Comparison of ENCODE assay signal across 1 cellular context in the genomic region with DNA sequence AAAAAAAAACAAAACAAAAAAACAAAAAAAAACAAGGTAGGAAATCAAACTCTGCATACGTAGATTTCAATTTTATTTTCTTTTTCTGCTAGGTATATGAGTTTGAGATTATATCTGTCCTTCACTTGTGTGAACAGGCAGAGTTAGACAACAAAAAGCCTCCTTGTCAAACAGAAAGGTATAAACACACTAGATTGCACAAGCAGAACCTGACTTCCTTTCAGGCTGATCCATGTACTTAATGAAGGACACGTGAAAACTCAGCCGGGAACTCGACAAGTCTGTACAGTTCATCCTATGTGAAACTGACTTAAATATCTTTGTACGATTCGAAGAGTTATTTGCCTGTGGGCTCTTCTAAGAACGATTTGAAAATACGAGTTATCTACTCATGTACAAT.
TF ChIP-seq lines count a peak whose summit lies in the region.

No MANE protein-coding gene starts in this region.

TF ChIP-seq in HepG2, 621 proteins besides CTCF, POLR2A, EP300 and RAD21 (continued from another document and continues in another):
- TF ChIP-seq MXI1 (IDR thresholded peaks at IDR 0.05; ENCODE audit: borderline replicate concordance, low read depth, low read length) (peak; percentile 47; the same call in 1 of the 3 replicates), NONO (IDR thresholded peaks at IDR 0.05) (no peak), NONO (CRISPR knock-in tag; conservative IDR thresholded peaks at IDR 0.05) (peak; percentile 56; the same call in 1 of the 2 replicates), SMAD1 (CRISPR knock-in tag; IDR thresholded peaks at IDR 0.05; ENCODE audit: borderline replicate concordance, low read depth) (no peak), ZNF572 (CRISPR knock-in tag; IDR thresholded peaks at IDR 0.05) (no peak), ZNF24 (IDR thresholded peaks at IDR 0.05) (no peak), ZNF224 (CRISPR knock-in tag; IDR thresholded peaks at IDR 0.05) (no peak), SAP130 (CRISPR knock-in tag; IDR thresholded peaks at IDR 0.05; ENCODE audit: low read depth) (peak; percentile 82), FOXM1 (CRISPR knock-in tag; IDR thresholded peaks at IDR 0.05) (no peak), HOXD1 (CRISPR knock-in tag; IDR thresholded peaks at IDR 0.05) (no peak), ZNF350 (CRISPR knock-in tag; IDR thresholded peaks at IDR 0.05; ENCODE audit: borderline replicate concordance, low read depth) (no peak), FOXJ3 (CRISPR knock-in tag; IDR thresholded peaks at IDR 0.05; ENCODE audit: borderline replicate concordance) (peak; percentile 89; the same call in 1 of the 2 replicates), YEATS4 (CRISPR knock-in tag; IDR thresholded peaks at IDR 0.05; ENCODE audit: borderline replicate concordance) (0 out of 2 replicates have a peak, but pooled peaks have one; percentile 31), THAP11 (CRISPR knock-in tag; IDR thresholded peaks at IDR 0.05) (peak; percentile 72), YEATS2 (CRISPR knock-in tag; IDR thresholded peaks at IDR 0.05; ENCODE audit: borderline replicate concordance) (no peak), IRX3 (CRISPR knock-in tag; IDR thresholded peaks at IDR 0.05; ENCODE audit: borderline replicate concordance, low read depth) (no peak), AKAP8 (CRISPR knock-in tag; IDR thresholded peaks at IDR 0.05) (no peak), NFYB (CRISPR knock-in tag; IDR thresholded peaks at IDR 0.05) (no peak), HMG20A (CRISPR knock-in tag; IDR thresholded peaks at IDR 0.05; ENCODE audit: borderline replicate concordance) (peak; percentile 94), RARA (CRISPR knock-in tag; IDR thresholded peaks at IDR 0.05) (peak; percentile 78), YY1 (IDR thresholded peaks at IDR 0.05; ENCODE audit: insufficient read depth, insufficient replicate concordance, low read depth, low read length) (no peak), ZNF607 (CRISPR knock-in tag; IDR thresholded peaks at IDR 0.05; ENCODE audit: borderline replicate concordance) (no peak), ATAD3A (CRISPR knock-in tag; IDR thresholded peaks at IDR 0.05) (no peak)
- TF ChIP-seq, protein P1, sequence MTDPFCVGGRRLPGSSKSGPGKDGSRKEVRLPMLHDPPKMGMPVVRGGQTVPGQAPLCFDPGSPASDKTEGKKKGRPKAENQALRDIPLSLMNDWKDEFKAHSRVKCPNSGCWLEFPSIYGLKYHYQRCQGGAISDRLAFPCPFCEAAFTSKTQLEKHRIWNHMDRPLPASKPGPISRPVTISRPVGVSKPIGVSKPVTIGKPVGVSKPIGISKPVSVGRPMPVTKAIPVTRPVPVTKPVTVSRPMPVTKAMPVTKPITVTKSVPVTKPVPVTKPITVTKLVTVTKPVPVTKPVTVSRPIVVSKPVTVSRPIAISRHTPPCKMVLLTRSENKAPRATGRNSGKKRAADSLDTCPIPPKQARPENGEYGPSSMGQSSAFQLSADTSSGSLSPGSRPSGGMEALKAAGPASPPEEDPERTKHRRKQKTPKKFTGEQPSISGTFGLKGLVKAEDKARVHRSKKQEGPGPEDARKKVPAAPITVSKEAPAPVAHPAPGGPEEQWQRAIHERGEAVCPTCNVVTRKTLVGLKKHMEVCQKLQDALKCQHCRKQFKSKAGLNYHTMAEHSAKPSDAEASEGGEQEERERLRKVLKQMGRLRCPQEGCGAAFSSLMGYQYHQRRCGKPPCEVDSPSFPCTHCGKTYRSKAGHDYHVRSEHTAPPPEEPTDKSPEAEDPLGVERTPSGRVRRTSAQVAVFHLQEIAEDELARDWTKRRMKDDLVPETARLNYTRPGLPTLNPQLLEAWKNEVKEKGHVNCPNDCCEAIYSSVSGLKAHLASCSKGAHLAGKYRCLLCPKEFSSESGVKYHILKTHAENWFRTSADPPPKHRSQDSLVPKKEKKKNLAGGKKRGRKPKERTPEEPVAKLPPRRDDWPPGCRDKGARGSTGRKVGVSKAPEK (CRISPR knock-in tag; IDR thresholded peaks at IDR 0.05; ENCODE audit: borderline replicate concordance), result peak; percentile 53; the same call in 1 of the 2 replicates
- TF ChIP-seq, protein P2, sequence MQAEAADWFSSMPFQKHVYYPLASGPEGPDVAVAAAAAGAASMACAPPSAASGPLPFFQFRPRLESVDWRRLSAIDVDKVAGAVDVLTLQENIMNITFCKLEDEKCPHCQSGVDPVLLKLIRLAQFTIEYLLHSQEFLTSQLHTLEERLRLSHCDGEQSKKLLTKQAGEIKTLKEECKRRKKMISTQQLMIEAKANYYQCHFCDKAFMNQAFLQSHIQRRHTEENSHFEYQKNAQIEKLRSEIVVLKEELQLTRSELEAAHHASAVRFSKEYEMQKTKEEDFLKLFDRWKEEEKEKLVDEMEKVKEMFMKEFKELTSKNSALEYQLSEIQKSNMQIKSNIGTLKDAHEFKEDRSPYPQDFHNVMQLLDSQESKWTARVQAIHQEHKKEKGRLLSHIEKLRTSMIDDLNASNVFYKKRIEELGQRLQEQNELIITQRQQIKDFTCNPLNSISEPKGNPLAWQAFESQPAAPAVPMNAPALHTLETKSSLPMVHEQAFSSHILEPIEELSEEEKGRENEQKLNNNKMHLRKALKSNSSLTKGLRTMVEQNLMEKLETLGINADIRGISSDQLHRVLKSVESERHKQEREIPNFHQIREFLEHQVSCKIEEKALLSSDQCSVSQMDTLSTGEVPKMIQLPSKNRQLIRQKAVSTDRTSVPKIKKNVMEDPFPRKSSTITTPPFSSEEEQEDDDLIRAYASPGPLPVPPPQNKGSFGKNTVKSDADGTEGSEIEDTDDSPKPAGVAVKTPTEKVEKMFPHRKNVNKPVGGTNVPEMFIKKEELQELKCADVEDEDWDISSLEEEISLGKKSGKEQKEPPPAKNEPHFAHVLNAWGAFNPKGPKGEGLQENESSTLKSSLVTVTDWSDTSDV (CRISPR knock-in tag; IDR thresholded peaks at IDR 0.05), result no peak
- TF ChIP-seq, protein P3, sequence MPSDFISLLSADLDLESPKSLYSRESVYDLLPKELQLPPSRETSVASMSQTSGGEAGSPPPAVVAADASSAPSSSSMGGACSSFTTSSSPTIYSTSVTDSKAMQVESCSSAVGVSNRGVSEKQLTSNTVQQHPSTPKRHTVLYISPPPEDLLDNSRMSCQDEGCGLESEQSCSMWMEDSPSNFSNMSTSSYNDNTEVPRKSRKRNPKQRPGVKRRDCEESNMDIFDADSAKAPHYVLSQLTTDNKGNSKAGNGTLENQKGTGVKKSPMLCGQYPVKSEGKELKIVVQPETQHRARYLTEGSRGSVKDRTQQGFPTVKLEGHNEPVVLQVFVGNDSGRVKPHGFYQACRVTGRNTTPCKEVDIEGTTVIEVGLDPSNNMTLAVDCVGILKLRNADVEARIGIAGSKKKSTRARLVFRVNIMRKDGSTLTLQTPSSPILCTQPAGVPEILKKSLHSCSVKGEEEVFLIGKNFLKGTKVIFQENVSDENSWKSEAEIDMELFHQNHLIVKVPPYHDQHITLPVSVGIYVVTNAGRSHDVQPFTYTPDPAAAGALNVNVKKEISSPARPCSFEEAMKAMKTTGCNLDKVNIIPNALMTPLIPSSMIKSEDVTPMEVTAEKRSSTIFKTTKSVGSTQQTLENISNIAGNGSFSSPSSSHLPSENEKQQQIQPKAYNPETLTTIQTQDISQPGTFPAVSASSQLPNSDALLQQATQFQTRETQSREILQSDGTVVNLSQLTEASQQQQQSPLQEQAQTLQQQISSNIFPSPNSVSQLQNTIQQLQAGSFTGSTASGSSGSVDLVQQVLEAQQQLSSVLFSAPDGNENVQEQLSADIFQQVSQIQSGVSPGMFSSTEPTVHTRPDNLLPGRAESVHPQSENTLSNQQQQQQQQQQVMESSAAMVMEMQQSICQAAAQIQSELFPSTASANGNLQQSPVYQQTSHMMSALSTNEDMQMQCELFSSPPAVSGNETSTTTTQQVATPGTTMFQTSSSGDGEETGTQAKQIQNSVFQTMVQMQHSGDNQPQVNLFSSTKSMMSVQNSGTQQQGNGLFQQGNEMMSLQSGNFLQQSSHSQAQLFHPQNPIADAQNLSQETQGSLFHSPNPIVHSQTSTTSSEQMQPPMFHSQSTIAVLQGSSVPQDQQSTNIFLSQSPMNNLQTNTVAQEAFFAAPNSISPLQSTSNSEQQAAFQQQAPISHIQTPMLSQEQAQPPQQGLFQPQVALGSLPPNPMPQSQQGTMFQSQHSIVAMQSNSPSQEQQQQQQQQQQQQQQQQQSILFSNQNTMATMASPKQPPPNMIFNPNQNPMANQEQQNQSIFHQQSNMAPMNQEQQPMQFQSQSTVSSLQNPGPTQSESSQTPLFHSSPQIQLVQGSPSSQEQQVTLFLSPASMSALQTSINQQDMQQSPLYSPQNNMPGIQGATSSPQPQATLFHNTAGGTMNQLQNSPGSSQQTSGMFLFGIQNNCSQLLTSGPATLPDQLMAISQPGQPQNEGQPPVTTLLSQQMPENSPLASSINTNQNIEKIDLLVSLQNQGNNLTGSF (CRISPR knock-in tag; IDR thresholded peaks at IDR 0.05), result no peak
- TF ChIP-seq, protein P4, sequence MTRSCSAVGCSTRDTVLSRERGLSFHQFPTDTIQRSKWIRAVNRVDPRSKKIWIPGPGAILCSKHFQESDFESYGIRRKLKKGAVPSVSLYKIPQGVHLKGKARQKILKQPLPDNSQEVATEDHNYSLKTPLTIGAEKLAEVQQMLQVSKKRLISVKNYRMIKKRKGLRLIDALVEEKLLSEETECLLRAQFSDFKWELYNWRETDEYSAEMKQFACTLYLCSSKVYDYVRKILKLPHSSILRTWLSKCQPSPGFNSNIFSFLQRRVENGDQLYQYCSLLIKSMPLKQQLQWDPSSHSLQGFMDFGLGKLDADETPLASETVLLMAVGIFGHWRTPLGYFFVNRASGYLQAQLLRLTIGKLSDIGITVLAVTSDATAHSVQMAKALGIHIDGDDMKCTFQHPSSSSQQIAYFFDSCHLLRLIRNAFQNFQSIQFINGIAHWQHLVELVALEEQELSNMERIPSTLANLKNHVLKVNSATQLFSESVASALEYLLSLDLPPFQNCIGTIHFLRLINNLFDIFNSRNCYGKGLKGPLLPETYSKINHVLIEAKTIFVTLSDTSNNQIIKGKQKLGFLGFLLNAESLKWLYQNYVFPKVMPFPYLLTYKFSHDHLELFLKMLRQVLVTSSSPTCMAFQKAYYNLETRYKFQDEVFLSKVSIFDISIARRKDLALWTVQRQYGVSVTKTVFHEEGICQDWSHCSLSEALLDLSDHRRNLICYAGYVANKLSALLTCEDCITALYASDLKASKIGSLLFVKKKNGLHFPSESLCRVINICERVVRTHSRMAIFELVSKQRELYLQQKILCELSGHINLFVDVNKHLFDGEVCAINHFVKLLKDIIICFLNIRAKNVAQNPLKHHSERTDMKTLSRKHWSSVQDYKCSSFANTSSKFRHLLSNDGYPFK (CRISPR knock-in tag; IDR thresholded peaks at IDR 0.05; ENCODE audit: borderline replicate concordance), result no peak
- TF ChIP-seq, protein P5, sequence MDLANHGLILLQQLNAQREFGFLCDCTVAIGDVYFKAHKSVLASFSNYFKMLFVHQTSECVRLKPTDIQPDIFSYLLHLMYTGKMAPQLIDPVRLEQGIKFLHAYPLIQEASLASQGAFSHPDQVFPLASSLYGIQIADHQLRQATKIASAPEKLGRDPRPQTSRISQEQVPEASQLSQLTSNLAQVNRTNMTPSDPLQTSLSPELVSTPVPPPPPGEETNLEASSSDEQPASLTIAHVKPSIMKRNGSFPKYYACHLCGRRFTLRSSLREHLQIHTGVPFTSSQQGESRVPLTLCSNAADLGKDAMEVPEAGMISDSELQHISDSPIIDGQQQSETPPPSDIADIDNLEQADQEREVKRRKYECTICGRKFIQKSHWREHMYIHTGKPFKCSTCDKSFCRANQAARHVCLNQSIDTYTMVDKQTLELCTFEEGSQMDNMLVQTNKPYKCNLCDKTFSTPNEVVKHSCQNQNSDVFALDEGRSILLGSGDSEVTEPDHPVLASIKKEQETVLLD (CRISPR knock-in tag; IDR thresholded peaks at IDR 0.05; ENCODE audit: low read depth), result no peak
- TF ChIP-seq, protein P6, sequence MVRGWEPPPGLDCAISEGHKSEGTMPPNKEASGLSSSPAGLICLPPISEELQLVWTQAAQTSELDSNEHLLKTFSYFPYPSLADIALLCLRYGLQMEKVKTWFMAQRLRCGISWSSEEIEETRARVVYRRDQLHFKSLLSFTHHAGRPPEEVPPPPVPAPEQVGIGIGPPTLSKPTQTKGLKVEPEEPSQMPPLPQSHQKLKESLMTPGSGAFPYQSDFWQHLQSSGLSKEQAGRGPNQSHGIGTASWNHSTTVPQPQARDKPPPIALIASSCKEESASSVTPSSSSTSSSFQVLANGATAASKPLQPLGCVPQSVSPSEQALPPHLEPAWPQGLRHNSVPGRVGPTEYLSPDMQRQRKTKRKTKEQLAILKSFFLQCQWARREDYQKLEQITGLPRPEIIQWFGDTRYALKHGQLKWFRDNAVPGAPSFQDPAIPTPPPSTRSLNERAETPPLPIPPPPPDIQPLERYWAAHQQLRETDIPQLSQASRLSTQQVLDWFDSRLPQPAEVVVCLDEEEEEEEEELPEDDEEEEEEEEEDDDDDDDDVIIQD (CRISPR knock-in tag; IDR thresholded peaks at IDR 0.05; ENCODE audit: low read depth), result peak; percentile 50; the same call in 1 of the 2 replicates
- TF ChIP-seq, protein P7, sequence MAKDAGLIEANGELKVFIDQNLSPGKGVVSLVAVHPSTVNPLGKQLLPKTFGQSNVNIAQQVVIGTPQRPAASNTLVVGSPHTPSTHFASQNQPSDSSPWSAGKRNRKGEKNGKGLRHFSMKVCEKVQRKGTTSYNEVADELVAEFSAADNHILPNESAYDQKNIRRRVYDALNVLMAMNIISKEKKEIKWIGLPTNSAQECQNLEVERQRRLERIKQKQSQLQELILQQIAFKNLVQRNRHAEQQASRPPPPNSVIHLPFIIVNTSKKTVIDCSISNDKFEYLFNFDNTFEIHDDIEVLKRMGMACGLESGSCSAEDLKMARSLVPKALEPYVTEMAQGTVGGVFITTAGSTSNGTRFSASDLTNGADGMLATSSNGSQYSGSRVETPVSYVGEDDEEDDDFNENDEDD (CRISPR knock-in tag; IDR thresholded peaks at IDR 0.05; ENCODE audit: borderline replicate concordance), result no peak; the same call in 1 of the 2 replicates
